13 cellular contexts compared by ENCODE assay signal in the genomic region with DNA sequence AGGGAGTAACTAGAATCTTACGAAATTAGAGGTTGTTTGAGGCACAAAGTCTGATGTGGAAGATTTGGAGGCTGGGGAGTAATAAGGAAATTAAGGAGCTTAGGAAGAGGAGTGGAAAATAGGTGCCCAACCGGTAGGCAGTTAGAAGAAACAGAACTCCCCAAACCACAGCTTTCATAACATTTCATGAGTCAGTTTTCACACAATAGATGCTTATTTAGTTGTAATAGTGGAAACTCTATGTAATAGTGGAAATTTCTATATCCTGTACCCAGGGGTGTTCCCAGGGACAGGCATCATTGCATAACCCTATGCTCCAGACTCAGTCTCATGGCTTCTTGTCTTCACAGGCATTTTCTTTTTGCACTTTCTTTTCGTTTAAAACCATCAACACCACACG. TPM values are rescaled to one million over a fixed set of nuclear protein-coding genes. Genes with fewer than 3 reads are reported as not detected.
A peak's percentile ranks its signal among the peaks of the same experiment; 100 is the strongest.
DNase-seq lines count a peak whose midpoint lies in the region; ATAC-seq and TF ChIP-seq lines count a peak whose summit lies in the region.
"Had no signal": no experiment of that assay in that cellular context is flagged by ENCODE, and none has a peak within 500 bp of the region (broad histone marks: within the 10 kb centered on the region; RNA-seq: fewer than 3 reads in every experiment).

No MANE protein-coding gene starts in this region.

- H3K9me3 ChIP-seq in osteoblast (ENCODE audit: low read depth, low read length) (no peaks in the 10 kb centered on the region), MG63 (no peaks in the 10 kb centered on the region)
- H3K9me3 ChIP-seq: SJCRH30 had no signal

- H3K4me1 ChIP-seq in osteoblast (ENCODE audit: insufficient read depth, low read length): no peaks in the 10 kb centered on the region
- H3K4me1 ChIP-seq: SJCRH30 had no signal

- no peak for TF ChIP-seq CTCF in osteoblast (IDR thresholded peaks at IDR 0.05; ENCODE audit: extremely low read depth, low read depth, low read length)

- no peaks in the 10 kb centered on the region for H3K9me3 Mint-ChIP-seq in effector memory CD8-positive, alpha-beta T cell

- H3K4me3 ChIP-seq in osteoblast (ENCODE audit: insufficient read depth, low read length): no peak overlapping the region
- no peak overlapping the region for H3K4me3 ChIP-seq in MG63
- H3K4me3 ChIP-seq: SJCRH30 had no signal

- H3K27ac Mint-ChIP-seq in effector memory CD8-positive, alpha-beta T cell: peak overlapping the region; percentile 1 to 35

- peaks cover 2 to 4% of the 10 kb centered on the region in 2 donors for H3K4me1 Mint-ChIP-seq in effector memory CD8-positive, alpha-beta T cell (ENCODE audit: low read depth in 2 of 2)

- no peaks in the 10 kb centered on the region for H4K20me1 ChIP-seq in osteoblast (ENCODE audit: insufficient read depth, low read length)

- H3K27me3 Mint-ChIP-seq in effector memory CD8-positive, alpha-beta T cell: no peaks in the 10 kb centered on the region

- no peak for ATAC-seq in effector memory CD8-positive, alpha-beta T cell (replicated peaks)

- DNase-seq in EH (ENCODE audit: low read depth) (peak; percentile 53), MV-4-11 (lab: John Stamatoyannopoulos, UW) (peak; percentile 90), osteoblast (ENCODE audit: insufficient read length, low spot score, missing footprints) (peak; percentile 84), NCI-H2029 treated with DMSO at 0.1 percent for 48 hours (lab: John Stamatoyannopoulos, UW) (no peak), MG63 (no peak), activated gamma-delta T cell treated with Interleukin-2 at 50 U/mL for 16 hours (no peak)
- no peak for DNase-seq in effector memory CD8-positive, alpha-beta T cell
- DNase-seq: activated naive CD4-positive, alpha-beta T cell treated with Interleukin-2 at 50 U/mL for 16 hours; effector memory CD4-positive, alpha-beta T cell; EL; NCI-H2171 treated with DMSO at 0.1 percent for 48 hours; SJCRH30; stimulated activated naive CD4-positive, alpha-beta T cell treated with Interleukin-2 at 50 U/mL for 16 hours had no signal

- no peak overlapping the region for H3K4me3 Mint-ChIP-seq in effector memory CD8-positive, alpha-beta T cell

- peaks cover 26% of the 10 kb centered on the region for H3K36me3 ChIP-seq in osteoblast (ENCODE audit: insufficient read depth, low read length)
- peaks cover 6% of the 10 kb centered on the region; the same call in 1 of the 2 replicates for H3K36me3 ChIP-seq in MG63

- peak overlapping the region; percentile 14 for H3K4me2 ChIP-seq in osteoblast (ENCODE audit: insufficient read depth, low read length)

- H2AFZ ChIP-seq in osteoblast (ENCODE audit: low read length): no peak overlapping the region

- peaks cover 28% of the 10 kb centered on the region for H3K36me3 Mint-ChIP-seq in effector memory CD8-positive, alpha-beta T cell (ENCODE audit: insufficient read depth)

- H3K27ac ChIP-seq in osteoblast (ENCODE audit: low read depth, low read length): no peak overlapping the region
- H3K27ac ChIP-seq: SJCRH30 had no signal

- no peaks in the 10 kb centered on the region for H3K79me2 ChIP-seq in osteoblast (ENCODE audit: insufficient read depth, low read length)

- no peaks in the 10 kb centered on the region for H3K27me3 ChIP-seq in osteoblast (ENCODE audit: insufficient read depth, low read length)
- no peaks in the 10 kb centered on the region for H3K27me3 ChIP-seq in MG63
- H3K27me3 ChIP-seq: SJCRH30 had no signal

RNA-seq across cellular contexts. Expression of gene C3AR1, which starts 8.3 kb away (rescaled TPM):
- total RNA-seq in osteoblast: 0.29 and 0.72 TPM in 2 replicates
- not detected in 2 replicates for total RNA-seq in MG63 (2014; rRNA removed; shearing (Covaris generic); ENCODE audit: low replicate concordance)

RNA-seq across cellular contexts. Expression of gene NECAP1, which starts 24.2 kb away (rescaled TPM):
- total RNA-seq in osteoblast: 39.8 and 40.1 TPM in 2 replicates
- 24.7 and 48.5 TPM in 2 replicates for total RNA-seq in MG63 (2014; rRNA removed; shearing (Covaris generic); ENCODE audit: low replicate concordance)

RNA-seq across cellular contexts. Expression of gene FOXJ2, which starts 25.3 kb away (rescaled TPM):
- total RNA-seq in osteoblast: 10.5 and 11.2 TPM in 2 replicates
- total RNA-seq in MG63 (2014; rRNA removed; shearing (Covaris generic); ENCODE audit: low replicate concordance): 3.6 and 5.9 TPM in 2 replicates

Comparison
In these comparisons a context has a peak if more than half of its experiments do, and no peak if none do; other contexts are left out.
1. DNase-seq: peak in EH (single experiment), MV-4-11 (single experiment) and osteoblast (single experiment); none in effector memory CD8-positive, alpha-beta T cell (0 of 3), NCI-H2029 treated with DMSO at 0.1 percent for 48 hours (single experiment), MG63 (single experiment) and activated gamma-delta T cell treated with Interleukin-2 at 50 U/mL for 16 hours (single experiment).